Comparison of ENCODE assay signal across 30 cellular contexts in genomic region chr18:37598966-37599896, GRCh38. TPM values are rescaled to one million over a fixed set of nuclear protein-coding genes. Genes with fewer than 3 reads are reported as not detected.
"Had no signal": no experiment of that assay in that cellular context is flagged by ENCODE, and none has a peak within 500 bp of the region (broad histone marks: within the 10 kb centered on the region; RNA-seq: fewer than 3 reads in every experiment).

No MANE protein-coding gene starts in this region.

- H3K4me1 ChIP-seq: adrenal gland, SJCRH30 had no signal

- ATAC-seq: activated CD4-positive, alpha-beta T cell treated with anti-CD3 and anti-CD28 coated beads for 36 hours; activated T-helper 17 cell treated with anti-CD3 and anti-CD28 coated beads, Interleukin-2, amount 50 U/mL, for 72 hours had no signal

- H3K9ac ChIP-seq: SK-N-SH had no signal

- H3K27me3 ChIP-seq: adrenal gland, SJCRH30 had no signal

- H3K4me1 Mint-ChIP-seq: activated CD4-positive, alpha-beta memory T cell treated with anti-CD3 and anti-CD28 coated beads, Interleukin-2, amount 10 ng/mL, durations not matched to agents 7 days and 5 days; activated CD4-positive, alpha-beta T cell treated with anti-CD3 and anti-CD28 coated beads for 36 hours; activated naive CD4-positive, alpha-beta T cell treated with anti-CD3 and anti-CD28 coated beads, Interleukin-2, amount 10 ng/mL, durations not matched to agents 7 days and 5 days; activated naive CD8-positive, alpha-beta T cell treated with anti-CD3 and anti-CD28 coated beads, Interleukin-2, amount 10 ng/mL, durations not matched to agents 7 days and 5 days; activated T-helper 17 cell treated with anti-CD3 and anti-CD28 coated beads, Interleukin-2, amount 50 U/mL, for 72 hours had no signal

- H3K4me2 ChIP-seq: SK-N-SH had no signal

- H3K4me3 ChIP-seq: adrenal gland, SJCRH30 had no signal

- H3K27ac ChIP-seq: adrenal gland, RWPE1, SJCRH30, VCaP had no signal

- H3K36me3 ChIP-seq: adrenal gland, SJCRH30 had no signal

- H3K9me3 ChIP-seq: adrenal gland, SJCRH30, SK-N-SH had no signal

- H3K27ac Mint-ChIP-seq: activated CD4-positive, alpha-beta memory T cell treated with anti-CD3 and anti-CD28 coated beads, Interleukin-2, amount 10 ng/mL, durations not matched to agents 7 days and 5 days; activated CD4-positive, alpha-beta T cell treated with anti-CD3 and anti-CD28 coated beads for 36 hours; activated naive CD4-positive, alpha-beta T cell treated with anti-CD3 and anti-CD28 coated beads, Interleukin-2, amount 10 ng/mL, durations not matched to agents 7 days and 5 days; activated naive CD8-positive, alpha-beta T cell treated with anti-CD3 and anti-CD28 coated beads, Interleukin-2, amount 10 ng/mL, durations not matched to agents 7 days and 5 days; activated T-helper 17 cell treated with anti-CD3 and anti-CD28 coated beads, Interleukin-2, amount 50 U/mL, for 72 hours had no signal

- H3K4me3 Mint-ChIP-seq: activated CD4-positive, alpha-beta memory T cell treated with anti-CD3 and anti-CD28 coated beads, Interleukin-2, amount 10 ng/mL, durations not matched to agents 7 days and 5 days; activated CD4-positive, alpha-beta T cell treated with anti-CD3 and anti-CD28 coated beads for 36 hours; activated naive CD4-positive, alpha-beta T cell treated with anti-CD3 and anti-CD28 coated beads, Interleukin-2, amount 10 ng/mL, durations not matched to agents 7 days and 5 days; activated naive CD8-positive, alpha-beta T cell treated with anti-CD3 and anti-CD28 coated beads, Interleukin-2, amount 10 ng/mL, durations not matched to agents 7 days and 5 days; activated T-helper 17 cell treated with anti-CD3 and anti-CD28 coated beads, Interleukin-2, amount 50 U/mL, for 72 hours had no signal

- H3K36me3 Mint-ChIP-seq: activated naive CD4-positive, alpha-beta T cell treated with anti-CD3 and anti-CD28 coated beads, Interleukin-2, amount 10 ng/mL, durations not matched to agents 7 days and 5 days; activated naive CD8-positive, alpha-beta T cell treated with anti-CD3 and anti-CD28 coated beads, Interleukin-2, amount 10 ng/mL, durations not matched to agents 7 days and 5 days had no signal

- H3K27me3 Mint-ChIP-seq: activated CD4-positive, alpha-beta memory T cell treated with anti-CD3 and anti-CD28 coated beads, Interleukin-2, amount 10 ng/mL, durations not matched to agents 7 days and 5 days; activated CD4-positive, alpha-beta T cell treated with anti-CD3 and anti-CD28 coated beads for 36 hours; activated naive CD4-positive, alpha-beta T cell treated with anti-CD3 and anti-CD28 coated beads, Interleukin-2, amount 10 ng/mL, durations not matched to agents 7 days and 5 days; activated naive CD8-positive, alpha-beta T cell treated with anti-CD3 and anti-CD28 coated beads, Interleukin-2, amount 10 ng/mL, durations not matched to agents 7 days and 5 days had no signal

- DNase-seq: activated CD4-positive, alpha-beta memory T cell treated with anti-CD3 and anti-CD28 coated beads, Interleukin-2, amount 10 ng/mL, durations not matched to agents 7 days and 5 days; activated CD4-positive, alpha-beta T cell treated with anti-CD3 and anti-CD28 coated beads for 36 hours; activated CD4-positive, alpha-beta T cell treated with anti-CD3 and anti-CD28 coated beads, Interleukin-2, amount 50 U/mL, for 1 hour; activated gamma-delta T cell; activated naive CD4-positive, alpha-beta T cell treated with anti-CD3 and anti-CD28 coated beads, Interleukin-2, amount 10 ng/mL, durations not matched to agents 7 days and 5 days; activated naive CD8-positive, alpha-beta T cell treated with anti-CD3 and anti-CD28 coated beads, Interleukin-2, amount 10 ng/mL, durations not matched to agents 7 days and 5 days; activated T-cell treated with anti-CD3 and anti-CD28 coated beads for 4 hours; activated T-cell treated with anti-CD3 and anti-CD28 coated beads, Interleukin-2, amount 50 U/mL, for 48 hours; adrenal gland; anterior cingulate cortex; cerebellar nuclear complex; NCI-H1092; NCI-H1417 treated with DMSO at 0.1 percent for 48 hours; NCI-H1694; NCI-H2029; NCI-H345; NCI-H510A; NCI-H69; Right ventricle myocardium superior; SJCRH30; SK-N-SH; T-helper 1 cell had no signal

- H3K9me3 Mint-ChIP-seq: activated naive CD4-positive, alpha-beta T cell treated with anti-CD3 and anti-CD28 coated beads, Interleukin-2, amount 10 ng/mL, durations not matched to agents 7 days and 5 days had no signal

RNA-seq across cellular contexts. Expression of gene CELF4, which starts 33.6 kb away (rescaled TPM):
- total RNA-seq: activated CD4-positive, alpha-beta memory T cell treated with anti-CD3 and anti-CD28 coated beads, Interleukin-2, amount 10 ng/mL, durations not matched to agents 7 days and 5 days; activated CD4-positive, alpha-beta T cell treated with anti-CD3 and anti-CD28 coated beads for 36 hours; activated CD8-positive, alpha-beta memory T cell treated with anti-CD3 and anti-CD28 coated beads for 36 hours; activated naive CD8-positive, alpha-beta T cell treated with anti-CD3 and anti-CD28 coated beads, Interleukin-2, amount 10 ng/mL, durations not matched to agents 7 days and 5 days; activated T-helper 17 cell treated with anti-CD3 and anti-CD28 coated beads, Interleukin-2, amount 50 U/mL, for 72 hours; LHCN-M2; M059J; OCI-LY7; SJCRH30; T-helper 2 cell treated with Interferon-gamma antibody and Interleukin-4, amounts not matched to agents 100 ng/mL and 5 ng/mL, for 36 hours had no signal
